ENCODE assay signal across 15 cellular contexts in the genomic region with DNA sequence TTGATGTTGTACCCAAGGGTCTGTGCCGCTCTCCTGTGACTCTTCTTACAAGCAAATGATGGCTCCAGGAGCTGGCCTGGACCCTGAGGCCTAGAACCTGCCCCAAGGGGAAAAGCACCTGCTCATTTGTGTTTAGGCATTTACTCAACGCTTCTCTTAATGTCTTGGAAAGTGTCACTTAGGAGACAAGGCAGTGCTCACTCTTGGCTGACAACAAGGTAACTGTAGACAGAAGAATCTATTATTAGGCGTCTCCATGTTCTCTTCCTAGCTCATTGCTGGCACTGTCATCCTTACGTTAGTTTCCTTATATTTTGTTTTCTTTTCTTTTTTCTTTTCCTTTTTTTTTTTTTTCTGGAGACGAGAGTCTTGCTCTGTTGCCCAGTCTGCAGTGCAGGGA. TPM values are rescaled to one million over a fixed set of nuclear protein-coding genes. Genes with fewer than 3 reads are reported as not detected.
A peak's percentile ranks its signal among the peaks of the same experiment; 100 is the strongest.
DNase-seq lines count a peak whose midpoint lies in the region; ATAC-seq, FAIRE-seq and TF ChIP-seq lines count a peak whose summit lies in the region.
"Had no signal": no experiment of that assay in that cellular context is flagged by ENCODE, and none has a peak within 500 bp of the region (broad histone marks: within the 10 kb centered on the region; RNA-seq: fewer than 3 reads in every experiment).

No MANE protein-coding gene starts in this region.

- H3K9me3 ChIP-seq in left ventricle myocardium inferior (replicated peaks) (no peaks in the 10 kb centered on the region), right cardiac atrium (ENCODE audit: control insufficient read depth, low read length) (no peaks in the 10 kb centered on the region), H1 (ENCODE audit: insufficient read depth in 2 of 2, low read depth in 1 of 2, low read length in 1 of 2) (peaks cover 3 to 4% of the 10 kb centered on the region in 2 experiments; a peak in 2 of 4 replicates), mucosa of rectum (ENCODE audit: control insufficient read depth in 2 of 2, low read length in 2 of 2) (no peaks in the 10 kb centered on the region), stomach (no peaks in the 10 kb centered on the region)
- H3K9me3 ChIP-seq: HAP-1 had no signal

- no peaks in the 10 kb centered on the region for H3K36me3 ChIP-seq in left ventricle myocardium inferior
- H3K36me3 ChIP-seq in H1 (ENCODE audit: control insufficient read depth in 2 of 4, insufficient read depth in 4 of 4, low read length in 3 of 4) = no peaks in the 10 kb centered on the region; a peak in 1 of 8 replicates
- H3K36me3 ChIP-seq in mucosa of rectum (ENCODE audit: control insufficient read depth in 2 of 2, insufficient read depth in 2 of 2, low read length in 2 of 2) = peaks cover 0 to 3% of the 10 kb centered on the region in 2 donors
- H3K36me3 ChIP-seq in stomach = peaks cover 0 to 4% (median 0%) of the 10 kb centered on the region in 4 donors
- H3K36me3 ChIP-seq: HAP-1 had no signal

- H3K56ac ChIP-seq in H1 (replicated peaks; ENCODE audit: insufficient read length, low read depth, low read length) = no peak overlapping the region

- H2BK12ac ChIP-seq in H1 (ENCODE audit: low read depth, low read length) = no peak overlapping the region

- H3K14ac ChIP-seq in H1 (ENCODE audit: insufficient read length) = no peak overlapping the region

- TF ChIP-seq CTCF in left ventricle myocardium inferior (IDR thresholded peaks at IDR 0.05; ENCODE audit: borderline replicate concordance) (no peak), H1 (IDR thresholded peaks at IDR 0.05; ENCODE audit: control extremely low read depth in 1 of 3, insufficient read depth in 1 of 3, low read depth in 1 of 3, low read length in 3 of 3) (no peak), stomach (IDR thresholded peaks at IDR 0.05) (no peak)

- CTCF ChIA-PET in H1 (lab: Charles Lee; ENCODE audit: partially characterized antibody) = no interaction called here

- H3K4ac ChIP-seq in H1 (replicated peaks; ENCODE audit: insufficient read length, low read depth, low read length) = no peak overlapping the region

- H3K9ac ChIP-seq in H1 (replicated peaks in 1 of 4; ENCODE audit: extremely low read depth in 1 of 4, low read depth in 3 of 4, low read length in 3 of 4) (no peak overlapping the region), mucosa of rectum (ENCODE audit: low read depth in 1 of 2, low read length in 2 of 2) (no peak overlapping the region)

- H4K8ac ChIP-seq in H1 (ENCODE audit: extremely low read depth, insufficient read depth, low read length) = peak overlapping the region; percentile 71; the same call in 1 of the 2 replicates

- H2BK120ac ChIP-seq in H1 (replicated peaks; ENCODE audit: low read depth, low read length) = no peak overlapping the region

- no peak overlapping the region for H2AK5ac ChIP-seq in H1 (ENCODE audit: low read depth, low read length)

- H2AFZ ChIP-seq in H1 (ENCODE audit: low read length) = no peak overlapping the region

- TF ChIP-seq RAD21 in H1 (IDR thresholded peaks at IDR 0.05 in 1 of 2, conservative IDR thresholded peaks at IDR 0.05 in 1 of 2; ENCODE audit: low read depth in 2 of 2, low read length in 2 of 2) = no peak

- ATAC-seq in right cardiac atrium = no peak
- no peak for ATAC-seq in HG03378 (IDR thresholded peaks at IDR 0.05; ENCODE audit: unreplicated experiment)

- 82% methylated on average over 5 of the region's 5 CpGs for WGBS in right cardiac atrium
- 72% methylated on average over 4 of the region's 5 CpGs; no CpG with 5 or more reads in 1 of the 2 experiments for WGBS in H1 (ENCODE audit: extremely low coverage in 1 of 2, insufficient coverage in 1 of 2, insufficient read length in 1 of 2, insufficient replicate concordance in 2 of 2, low coverage in 1 of 2, low lambda C conversion rate in 2 of 2, missing lambda C conversion rate in 1 of 2), 2 experiments
- WGBS in stomach, 5 donors = 70 to 84% (median 82%) methylated on average over 5 of the region's 5 CpGs

- no peak for TF ChIP-seq POLR2A in H1 (IDR thresholded peaks at IDR 0.05; ENCODE audit: control extremely low read depth in 1 of 2, low read depth in 2 of 2, low read length in 2 of 2)
- no peak for TF ChIP-seq POLR2A in stomach (IDR thresholded peaks at IDR 0.05)

- no peak for TF ChIP-seq EP300 in H1 (IDR thresholded peaks at IDR 0.05; ENCODE audit: borderline replicate concordance in 1 of 2, low read depth in 2 of 2, low read length in 2 of 2)
- TF ChIP-seq EP300 in stomach (IDR thresholded peaks at IDR 0.05) = no peak

- no peak overlapping the region for H2BK20ac ChIP-seq in H1 (ENCODE audit: low read length)

- no peaks in the 10 kb centered on the region for H3K23me2 ChIP-seq in H1 (ENCODE audit: low read depth, low read length)

- POLR2A ChIA-PET in H1 (lab: Charles Lee; ENCODE audit: partially characterized antibody) = no interaction called here

- H3K4me1 ChIP-seq in left ventricle myocardium inferior (peaks cover 9% of the 10 kb centered on the region), right cardiac atrium (ENCODE audit: control insufficient read depth, insufficient read depth, low read length) (peaks cover 2% of the 10 kb centered on the region), H1 (replicated peaks in 1 of 4; ENCODE audit: control insufficient read depth in 3 of 4, insufficient read depth in 4 of 4, low read length in 3 of 4) (no peaks in the 10 kb centered on the region), mucosa of rectum (ENCODE audit: control insufficient read depth in 2 of 2, insufficient read depth in 2 of 2, low read length in 2 of 2) (peaks cover 0 to 4% of the 10 kb centered on the region in 2 donors), stomach (peaks cover 0 to 12% (median 3%) of the 10 kb centered on the region in 4 donors)
- H3K4me1 ChIP-seq: HAP-1 had no signal

- H3K4me3 ChIP-seq in left ventricle myocardium inferior (no peak overlapping the region), right cardiac atrium (ENCODE audit: low read length) (no peak overlapping the region), H1 (ENCODE audit: extremely low read depth in 1 of 4, insufficient read depth in 2 of 4, low read depth in 3 of 4, low read length in 4 of 4) (no peak overlapping the region), mucosa of rectum (ENCODE audit: low read length in 2 of 2) (no peak overlapping the region), stomach (no peak overlapping the region)
- H3K4me3 ChIP-seq: HAP-1 had no signal

- DNase-seq in left ventricle myocardium inferior (no peak), right cardiac atrium (no peak), H1 (ENCODE audit: low read depth in 1 of 2, low spot score in 2 of 2) (no peak), stomach (no peak), SK-N-DZ (ENCODE audit: low spot score) (no peak)
- DNase-seq: C1 segment of cervical spinal cord; Calu3; CD4-positive, alpha-beta T cell; DMS 273 treated with DMSO at 0.1 percent for 48 hours had no signal

- H3K27me3 ChIP-seq in left ventricle myocardium inferior (ENCODE audit: low read depth) (no peaks in the 10 kb centered on the region), right cardiac atrium (ENCODE audit: control insufficient read depth, insufficient read depth) (no peaks in the 10 kb centered on the region), H1 (replicated peaks in 1 of 4; ENCODE audit: control insufficient read depth in 3 of 4, extremely low read depth in 1 of 4, insufficient read depth in 3 of 4, low read length in 3 of 4) (no peaks in the 10 kb centered on the region), mucosa of rectum (ENCODE audit: control insufficient read depth in 2 of 2, insufficient read depth in 2 of 2, low read length in 2 of 2) (no peaks in the 10 kb centered on the region), stomach (no peaks in the 10 kb centered on the region)

- no peak overlapping the region for H4K91ac ChIP-seq in H1 (replicated peaks; ENCODE audit: insufficient read length, low read length)

- no peaks in the 10 kb centered on the region for H4K20me1 ChIP-seq in H1 (replicated peaks in 1 of 2; ENCODE audit: control insufficient read depth in 1 of 2, insufficient read depth in 2 of 2, low read length in 2 of 2)

- intact Hi-C loops in left ventricle myocardium inferior (cut with micrococcal nuclease) (no loop called here), right cardiac atrium (cut with DNase I) (no loop called here), stomach (cut with DNase I; ENCODE audit: low total_unique reads) (no loop called here)

- H3K27ac ChIP-seq in left ventricle myocardium inferior (replicated peaks) = peak overlapping the region; percentile 59
- no peak overlapping the region for H3K27ac ChIP-seq in right cardiac atrium (ENCODE audit: low read length)
- H3K27ac ChIP-seq in H1 (ENCODE audit: low read depth, low read length) = no peak overlapping the region
- peak overlapping the region; percentile 22 to 61 for H3K27ac ChIP-seq in mucosa of rectum (ENCODE audit: low read depth in 2 of 2, low read length in 2 of 2)
- H3K27ac ChIP-seq in stomach = peak overlapping the region in 4 of 5 donors; percentile 1 to 71 (median 22)
- H3K27ac ChIP-seq: HL-60 had no signal

- no peak for FAIRE-seq in H1 (lab: Jason Lieb, UNC)
- FAIRE-seq: A204.1, GM18507 had no signal

- no peak overlapping the region for H3K23ac ChIP-seq in H1 (ENCODE audit: insufficient read length)

- H3K79me1 ChIP-seq in H1 (ENCODE audit: low read depth, low read length) = no peaks in the 10 kb centered on the region

- H4K5ac ChIP-seq in H1 (ENCODE audit: insufficient read length, low read depth, low read length) = no peak overlapping the region

- no peak overlapping the region for H3K4me2 ChIP-seq in H1 (ENCODE audit: insufficient read depth in 1 of 2, low read depth in 2 of 2, low read length in 2 of 2)

- no peak overlapping the region for H2BK15ac ChIP-seq in H1 (ENCODE audit: low read length)

- no peak overlapping the region for H2BK5ac ChIP-seq in H1 (ENCODE audit: low read depth, low read length)

- H3K79me2 ChIP-seq in H1 (ENCODE audit: control insufficient read depth in 1 of 2, insufficient read depth in 2 of 2, low read length in 2 of 2) = no peaks in the 10 kb centered on the region

- no peak overlapping the region for H3K18ac ChIP-seq in H1 (ENCODE audit: extremely low read depth, low read length)

RNA-seq across cellular contexts. Expression of a gene that starts 38.1 kb away (rescaled TPM):
- 183 TPM for total RNA-seq in left ventricle myocardium inferior
- total RNA-seq in right cardiac atrium = 100 to 1,000 TPM; 139 to 163 (median 147) TPM
- polyA plus RNA-seq in right cardiac atrium = 86.9 TPM
- total RNA-seq in H1 (2021; fragmentation: NEBNext Ultra II Directional; extraction: Animal tissue kit (Norgen Biotek cat#: 25700)) = 105 and 108 TPM in 2 replicates
- polyA plus RNA-seq in H1 (2011; rRNA removed) = 158 and 324 TPM in 2 replicates
- 235 TPM for polyA plus RNA-seq in H1 (2011; cell fraction: cytosol; rRNA removed)
- 512 TPM for polyA plus RNA-seq in H1 (2011; cell fraction: nucleus; rRNA removed)
- polyA plus RNA-seq in H1 (2012, experiment 1 of 2) = 69.8 to 110 TPM (median 95.7 TPM) in 4 replicates
- polyA plus RNA-seq in H1 (2012, experiment 2 of 2) = 31.4 TPM
- 110 TPM for polyA plus RNA-seq in H1 (2013, experiment 1 of 2)
- 106 TPM for polyA plus RNA-seq in H1 (2013, experiment 2 of 2)
- 149 and 180 TPM in 2 replicates for polyA minus RNA-seq in H1 (2011; rRNA and poly(A)+ RNA removed)
- polyA minus RNA-seq in H1 (2011; cell fraction: cytosol; rRNA and poly(A)+ RNA removed) = 83.6 TPM
- 211 TPM for polyA minus RNA-seq in H1 (2011; cell fraction: nucleus; rRNA and poly(A)+ RNA removed)
- 100 to 1,000 TPM; 103 to 242 (median 159) TPM for total RNA-seq in stomach
- polyA plus RNA-seq in stomach = 10 to 100 TPM; 15.9 to 58.9 (median 21.7) TPM
- 120 and 153 TPM in 2 replicates for polyA plus RNA-seq in SK-N-DZ (2014; cell fraction: cytosol; rRNA removed)
- polyA plus RNA-seq in SK-N-DZ (2014; cell fraction: nucleus; rRNA removed) = 448 and 810 TPM in 2 replicates

Comparison
In these comparisons a context has a peak if more than half of its experiments do, and no peak if none do; other contexts are left out.
1. H3K27ac ChIP-seq: peak in left ventricle myocardium inferior (single experiment), mucosa of rectum (2 of 2) and stomach (4 of 5); none in right cardiac atrium (single experiment) and H1 (single experiment).